In the genomic region with DNA sequence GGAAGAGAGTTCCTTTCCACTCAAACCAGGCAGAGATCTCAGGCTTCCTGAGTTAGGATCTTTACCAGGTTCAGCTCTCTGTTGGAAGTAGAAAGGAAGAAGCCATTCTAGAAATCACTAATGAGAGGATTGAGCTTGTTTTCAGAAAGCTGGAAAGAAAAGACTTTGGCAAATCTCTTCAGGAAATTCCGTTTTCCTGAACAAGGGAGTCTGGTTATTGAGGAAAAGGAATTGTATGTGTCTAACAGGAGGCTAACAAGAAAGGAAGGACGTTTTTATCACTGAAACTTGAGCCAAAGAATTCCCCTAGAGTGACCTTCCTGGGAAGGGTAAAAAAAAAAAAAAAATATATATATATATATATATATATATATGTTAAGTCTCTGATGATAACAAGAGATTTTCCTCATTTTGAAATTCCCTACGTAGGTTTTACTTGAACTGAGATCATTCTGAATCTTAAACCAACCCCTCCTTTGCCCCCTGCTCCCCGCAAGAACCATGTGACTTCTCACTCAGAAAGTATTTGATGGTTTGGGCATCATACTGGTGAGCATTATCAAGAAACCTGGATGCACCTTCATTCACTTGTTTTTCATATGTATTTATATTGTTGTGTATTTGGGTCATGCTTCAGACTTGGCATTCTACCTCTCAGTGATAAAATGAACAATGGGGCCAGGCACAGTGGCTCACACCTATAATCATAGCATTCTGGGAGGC, we compare ENCODE assay signal across 12 cellular contexts.
DNase-seq lines count a peak whose midpoint lies in the region; ATAC-seq, FAIRE-seq and TF ChIP-seq lines count a peak whose summit lies in the region.
"Had no signal": no experiment of that assay in that cellular context is flagged by ENCODE, and none has a peak within 500 bp of the region (broad histone marks: within the 10 kb centered on the region; RNA-seq: fewer than 3 reads in every experiment).

No MANE protein-coding gene starts in this region.

- H3K4me3 ChIP-seq in A673 (ENCODE audit: low read depth, low read length, poor library complexity, severe bottlenecking): peak overlapping the region; percentile 1
- H3K4me3 ChIP-seq in RWPE2 (ENCODE audit: severe bottlenecking): no peak overlapping the region
- H3K4me3 ChIP-seq in esophagus muscularis mucosa: no peak overlapping the region
- no peak overlapping the region for H3K4me3 ChIP-seq in pancreas

- TF ChIP-seq EP300 in esophagus muscularis mucosa (IDR thresholded peaks at IDR 0.05): no peak

- no peak for TF ChIP-seq POLR2A in esophagus muscularis mucosa (IDR thresholded peaks at IDR 0.05; ENCODE audit: low read depth)

- FAIRE-seq in pancreas (lab: Jason Lieb, UNC): no peak

- H3K4me3 Mint-ChIP-seq in activated CD4-positive, alpha-beta T cell treated with anti-CD3 and anti-CD28 coated beads, Interleukin-2, amount 10 ng/mL, durations not matched to agents 7 days and 5 days: no peak overlapping the region

- H3K27ac ChIP-seq in A673 (ENCODE audit: low read depth, low read length, poor library complexity, severe bottlenecking): peak overlapping the region; percentile 85
- H3K27ac ChIP-seq in RWPE2 (ENCODE audit: poor library complexity, severe bottlenecking): peak overlapping the region; percentile 91
- peak overlapping the region; percentile 73 to 82 (median 80) for H3K27ac ChIP-seq in esophagus muscularis mucosa (replicated peaks in 1 of 4)
- peak overlapping the region; percentile 23 to 86 (median 56) for H3K27ac ChIP-seq in pancreas

- H3K4me1 Mint-ChIP-seq in activated CD4-positive, alpha-beta T cell treated with anti-CD3 and anti-CD28 coated beads, Interleukin-2, amount 10 ng/mL, durations not matched to agents 7 days and 5 days: peaks cover 64% of the 10 kb centered on the region

- peaks cover 52% of the 10 kb centered on the region for H3K36me3 Mint-ChIP-seq in activated CD4-positive, alpha-beta T cell treated with anti-CD3 and anti-CD28 coated beads, Interleukin-2, amount 10 ng/mL, durations not matched to agents 7 days and 5 days (ENCODE audit: low read depth)

- no peak for TF ChIP-seq CTCF in A673 (conservative IDR thresholded peaks at IDR 0.05; ENCODE audit: low read depth, low read length)
- TF ChIP-seq CTCF in RWPE2 (IDR thresholded peaks at IDR 0.05; ENCODE audit: poor library complexity, severe bottlenecking): no peak
- TF ChIP-seq CTCF in esophagus muscularis mucosa (IDR thresholded peaks at IDR 0.05): no peak
- TF ChIP-seq CTCF in pancreas (IDR thresholded peaks at IDR 0.05): no peak

- no peak overlapping the region for H3K27ac Mint-ChIP-seq in activated CD4-positive, alpha-beta T cell treated with anti-CD3 and anti-CD28 coated beads, Interleukin-2, amount 10 ng/mL, durations not matched to agents 7 days and 5 days

- peaks cover 70% of the 10 kb centered on the region for H3K4me1 ChIP-seq in A673 (ENCODE audit: insufficient read depth, low read length, poor library complexity, severe bottlenecking)
- H3K4me1 ChIP-seq in RWPE2 (ENCODE audit: insufficient read depth, poor library complexity, severe bottlenecking): peaks cover 63% of the 10 kb centered on the region
- peaks cover 73 to 99% (median 93%) of the 10 kb centered on the region in 4 donors for H3K4me1 ChIP-seq in esophagus muscularis mucosa
- H3K4me1 ChIP-seq in pancreas: peaks cover 39 to 48% (median 46%) of the 10 kb centered on the region in 3 donors

- DNase-seq in A673 (ENCODE audit: low spot score): no peak
- DNase-seq in RWPE2 (ENCODE audit: low spot score): no peak
- no peak for DNase-seq in esophagus muscularis mucosa (ENCODE audit: extremely low spot score)
- DNase-seq in pancreas: no peak
- DNase-seq in ACHN: no peak
- no peak for DNase-seq in activated CD4-positive, alpha-beta T cell treated with anti-CD3 and anti-CD28 coated beads, Interleukin-2, amount 10 ng/mL, durations not matched to agents 7 days and 5 days
- no peak for DNase-seq in NCI-H510A treated with DMSO at 0.1 percent for 48 hours (lab: John Stamatoyannopoulos, UW)
- DNase-seq: activated CD8-positive, alpha-beta memory T cell treated with anti-CD3 and anti-CD28 coated beads, Interleukin-2, amount 50 U/mL, for 4 hours; NCI-H510A; T-helper 1 cell had no signal

- no peaks in the 10 kb centered on the region for H3K9me3 ChIP-seq in A673 (ENCODE audit: low read depth, low read length, poor library complexity, severe bottlenecking)
- H3K9me3 ChIP-seq in RWPE2 (ENCODE audit: severe bottlenecking): no peaks in the 10 kb centered on the region
- H3K9me3 ChIP-seq in esophagus muscularis mucosa: no peaks in the 10 kb centered on the region
- no peaks in the 10 kb centered on the region for H3K9me3 ChIP-seq in pancreas

- H3K27me3 ChIP-seq in A673 (replicated peaks; ENCODE audit: insufficient read depth, low read depth, low read length, poor library complexity): no peaks in the 10 kb centered on the region
- H3K27me3 ChIP-seq in RWPE2 (ENCODE audit: insufficient read depth, poor library complexity, severe bottlenecking): no peaks in the 10 kb centered on the region
- H3K27me3 ChIP-seq in esophagus muscularis mucosa: no peaks in the 10 kb centered on the region
- no peaks in the 10 kb centered on the region for H3K27me3 ChIP-seq in pancreas

- H3K27me3 Mint-ChIP-seq in activated CD4-positive, alpha-beta T cell treated with anti-CD3 and anti-CD28 coated beads, Interleukin-2, amount 10 ng/mL, durations not matched to agents 7 days and 5 days: no peaks in the 10 kb centered on the region
- H3K27me3 Mint-ChIP-seq: B cell had no signal

- no peaks in the 10 kb centered on the region for H3K9me3 Mint-ChIP-seq in activated CD4-positive, alpha-beta T cell treated with anti-CD3 and anti-CD28 coated beads, Interleukin-2, amount 10 ng/mL, durations not matched to agents 7 days and 5 days

- POLR2A ChIA-PET in A673 (lab: Charles Lee; ENCODE audit: low non-redundant PET): interaction anchor here (0.7 to 1.4 kb wide), 2 partner anchors 17 to 346 kb away, joined by 6 to 15 read pairs; no protein-coding TSS in a partner anchor
- POLR2A ChIA-PET in activated CD4-positive, alpha-beta T cell treated with anti-CD3 and anti-CD28 coated beads, Interleukin-2, amount 10 ng/mL, durations not matched to agents 7 days and 5 days (lab: Charles Lee): interaction anchor here (0.6 kb wide), 1 partner anchor 342 kb away, joined by 3 read pairs; no protein-coding TSS in a partner anchor

- 44% methylated on average over 4 of the region's 4 CpGs for WGBS in esophagus muscularis mucosa
- 62 to 63% methylated on average over 4 of the region's 4 CpGs for WGBS in pancreas, 2 donors

- in situ Hi-C loops in ACHN (cut with HindIII; ENCODE audit: low pct_ligation_motif_present, low pct_unique_long_range_greater_than_20kb, low sequenced_read_pairs): no loop called here

- BruUV-seq in A673 (replicated peaks; lab: Mats Ljungman, UMichigan): no TSS peak

- intact Hi-C loops in A673 (cut with micrococcal nuclease; ENCODE audit: unreplicated experiment): no loop called here
- intact Hi-C loops in esophagus muscularis mucosa (cut with DNase I): no loop called here
- intact Hi-C loops in pancreas (cut with DNase I): no loop called here

- CTCF ChIA-PET in A673 (lab: Charles Lee): interaction anchor here (1.4 kb wide), 1 partner anchor 18 kb away, joined by 8 read pairs; no protein-coding TSS in a partner anchor
- CTCF ChIA-PET in activated CD4-positive, alpha-beta T cell treated with anti-CD3 and anti-CD28 coated beads, Interleukin-2, amount 10 ng/mL, durations not matched to agents 7 days and 5 days (lab: Charles Lee): interaction anchor here (0.9 to 1.5 kb wide), 4 partner anchors 8 to 146 kb away, joined by 3 to 5 read pairs (median 4); no protein-coding TSS in a partner anchor

- no peaks in the 10 kb centered on the region for H3K36me3 ChIP-seq in A673 (ENCODE audit: insufficient read depth, low read length, poor library complexity, severe bottlenecking)
- peaks cover 19% of the 10 kb centered on the region for H3K36me3 ChIP-seq in RWPE2 (ENCODE audit: low read depth)
- H3K36me3 ChIP-seq in esophagus muscularis mucosa: peaks cover 6 to 25% (median 11%) of the 10 kb centered on the region in 4 donors
- H3K36me3 ChIP-seq in pancreas: peaks cover 0 to 9% (median 0%) of the 10 kb centered on the region in 3 donors

- ATAC-seq in RWPE2 (ENCODE audit: low read depth) (no peak), pancreas (no peak), HG02852 (IDR thresholded peaks at IDR 0.05; ENCODE audit: unreplicated experiment) (no peak)
